Comparison of ENCODE assay signal across 13 cellular contexts in genomic region chr13:79402074-79402635, GRCh38. TPM values are rescaled to one million over a fixed set of nuclear protein-coding genes. Genes with fewer than 3 reads are reported as not detected.
DNase-seq lines count a peak whose midpoint lies in the region; ATAC-seq, FAIRE-seq and TF ChIP-seq lines count a peak whose summit lies in the region.
"Had no signal": no experiment of that assay in that cellular context is flagged by ENCODE, and none has a peak within 500 bp of the region (broad histone marks: within the 10 kb centered on the region; RNA-seq: fewer than 3 reads in every experiment).

No MANE protein-coding gene starts in this region.

- H3K23ac ChIP-seq in trophoblast cell (ENCODE audit: low read length) = no peak overlapping the region

- peaks cover 13% of the 10 kb centered on the region for H3K36me3 Mint-ChIP-seq in endodermal cell (ENCODE audit: low read depth)
- H3K36me3 Mint-ChIP-seq in CD14-positive monocyte = peaks cover 30 to 34% of the 10 kb centered on the region in 2 donors

- H3K9me3 Mint-ChIP-seq in endodermal cell (peaks cover 4% of the 10 kb centered on the region), CD14-positive monocyte (peaks cover 0 to 2% (median 0%) of the 10 kb centered on the region in 7 donors)
- H3K9me3 Mint-ChIP-seq: effector memory CD8-positive, alpha-beta T cell had no signal

- H3K27ac ChIP-seq in OCI-LY1 (ENCODE audit: low read depth, low read length, poor library complexity, severe bottlenecking) (peak overlapping the region; percentile 90), endodermal cell (ENCODE audit: low read depth, low read length) (no peak overlapping the region), trophoblast cell (ENCODE audit: low read depth, low read length) (no peak overlapping the region), coronary artery (no peak overlapping the region)

- no peak for ATAC-seq in GM19328 (IDR thresholded peaks at IDR 0.05; ENCODE audit: unreplicated experiment)
- ATAC-seq: left ventricle myocardium superior had no signal

- no peak overlapping the region for H4K8ac ChIP-seq in trophoblast cell (ENCODE audit: low read depth, low read length)

- no peaks in the 10 kb centered on the region for H4K20me1 ChIP-seq in OCI-LY1 (ENCODE audit: insufficient read depth, low read length)

- no peaks in the 10 kb centered on the region for H3F3A ChIP-seq in OCI-LY1 (ENCODE audit: insufficient read depth, low read length)

- peaks cover 11% of the 10 kb centered on the region for H3K79me1 ChIP-seq in trophoblast cell (ENCODE audit: low read length)

- peak overlapping the region; percentile 46 for H3K4ac ChIP-seq in trophoblast cell (ENCODE audit: low read depth, low read length)

- H3K4me1 Mint-ChIP-seq in endodermal cell (peaks cover 52% of the 10 kb centered on the region), CD14-positive monocyte (peaks cover 33% of the 10 kb centered on the region)

- DNase-seq in endodermal cell (no peak), trophoblast cell (no peak), coronary artery (ENCODE audit: low spot score) (no peak), 8988T (no peak), CD14-positive monocyte (ENCODE audit: low spot score) (no peak)
- DNase-seq: activated T-cell treated with anti-CD3 and anti-CD28 coated beads, Interleukin-2, amount 50 U/mL, for 1 hour; effector memory CD8-positive, alpha-beta T cell; left ventricle myocardium superior; NCI-H446 treated with DMSO at 0.1 percent for 48 hours; sigmoid colon had no signal

- H2BK12ac ChIP-seq in trophoblast cell (ENCODE audit: low read length) = no peak overlapping the region

- H3K14ac ChIP-seq in trophoblast cell (ENCODE audit: low read length) = no peak overlapping the region

- no peaks in the 10 kb centered on the region for H3K9me2 ChIP-seq in OCI-LY1 (ENCODE audit: low read depth, low read length)

- FAIRE-seq in G401.6 (lab: Jason Lieb, UNC) = peak; percentile 86

- H3K27ac Mint-ChIP-seq in endodermal cell = peak overlapping the region; percentile 16
- peak overlapping the region in 3 of 7 donors; percentile 41 to 55 (median 46) for H3K27ac Mint-ChIP-seq in CD14-positive monocyte
- H3K27ac Mint-ChIP-seq: effector memory CD8-positive, alpha-beta T cell had no signal

- H2BK5ac ChIP-seq in trophoblast cell (ENCODE audit: low read depth, low read length, poor library complexity) = no peak overlapping the region

- H2AFZ ChIP-seq in OCI-LY1 (ENCODE audit: low read length) (no peak overlapping the region), trophoblast cell (ENCODE audit: insufficient read depth, low read length, poor library complexity) (no peak overlapping the region)

- H3K4me1 ChIP-seq in OCI-LY1 (ENCODE audit: insufficient read depth, low read length, severe bottlenecking) = peaks cover 48% of the 10 kb centered on the region
- H3K4me1 ChIP-seq in endodermal cell (ENCODE audit: control insufficient read depth, insufficient read depth, low read length) = peaks cover 3% of the 10 kb centered on the region
- H3K4me1 ChIP-seq in trophoblast cell (ENCODE audit: control insufficient read depth in 1 of 2, insufficient read depth in 2 of 2, low read length in 2 of 2) = peaks cover 3 to 4% of the 10 kb centered on the region in 2 experiments

- peaks cover 93% of the 10 kb centered on the region for H3K79me2 ChIP-seq in OCI-LY1 (ENCODE audit: insufficient read depth, low read length)
- H3K79me2 ChIP-seq in trophoblast cell (ENCODE audit: control insufficient read depth, insufficient read depth, low read length, poor library complexity) = peaks cover 10% of the 10 kb centered on the region

- H3K18ac ChIP-seq in trophoblast cell (ENCODE audit: low read length) = no peak overlapping the region

- H3K36me3 ChIP-seq in OCI-LY1 (ENCODE audit: insufficient read depth, low read length) (peaks cover 55% of the 10 kb centered on the region), endodermal cell (ENCODE audit: control insufficient read depth, insufficient read depth, low read length) (peaks cover 20% of the 10 kb centered on the region), trophoblast cell (ENCODE audit: control insufficient read depth in 1 of 2, insufficient read depth in 2 of 2, low read length in 2 of 2) (peaks cover 2% of the 10 kb centered on the region in 2 experiments)

- 71 to 83% methylated on average over 1 of the region's 2 CpGs for WGBS in endodermal cell (ENCODE audit: insufficient coverage in 1 of 2, insufficient read length in 1 of 2), 2 experiments
- no CpG with 5 or more reads among the region's 2 CpGs for WGBS in trophoblast cell (ENCODE audit: extremely low coverage, insufficient coverage, insufficient read length)

- H2BK120ac ChIP-seq in trophoblast cell (ENCODE audit: insufficient read depth, low read length, poor library complexity) = no peak overlapping the region

- no peak overlapping the region for H4K91ac ChIP-seq in trophoblast cell (ENCODE audit: low read depth, low read length)

- intact Hi-C loops in CD14-positive monocyte (cut with micrococcal nuclease) = no loop called here

- H3K27me3 ChIP-seq in OCI-LY1 (ENCODE audit: insufficient read depth, low read length) = no peaks in the 10 kb centered on the region
- no peaks in the 10 kb centered on the region for H3K27me3 ChIP-seq in endodermal cell (ENCODE audit: control insufficient read depth, insufficient read depth, low read length, poor library complexity, severe bottlenecking)
- H3K27me3 ChIP-seq in trophoblast cell (ENCODE audit: insufficient read depth, low read length) = no peaks in the 10 kb centered on the region
- H3K27me3 ChIP-seq: sigmoid colon had no signal

- H3K27me3 Mint-ChIP-seq in endodermal cell (ENCODE audit: insufficient read depth) = no peaks in the 10 kb centered on the region
- H3K27me3 Mint-ChIP-seq in CD14-positive monocyte (ENCODE audit: low read depth in 3 of 3) = no peaks in the 10 kb centered on the region
- H3K27me3 Mint-ChIP-seq: effector memory CD8-positive, alpha-beta T cell had no signal

- H3K4me3 ChIP-seq in OCI-LY1 (ENCODE audit: low read depth, low read length, poor library complexity, severe bottlenecking) (peak overlapping the region; percentile 84), endodermal cell (ENCODE audit: low read length) (peak overlapping the region; percentile 93), trophoblast cell (ENCODE audit: low read depth, low read length) (no peak overlapping the region), coronary artery (no peak overlapping the region)
- H3K4me3 ChIP-seq: sigmoid colon had no signal

- H3K4me2 ChIP-seq in OCI-LY1 (ENCODE audit: low read length) = peak overlapping the region; percentile 79
- no peak overlapping the region for H3K4me2 ChIP-seq in trophoblast cell (ENCODE audit: low read length)

- H3K4me3 Mint-ChIP-seq in endodermal cell (no peak overlapping the region), CD14-positive monocyte (no peak overlapping the region)
- H3K4me3 Mint-ChIP-seq: effector memory CD8-positive, alpha-beta T cell had no signal

- TF ChIP-seq CTCF in OCI-LY1 (IDR thresholded peaks at IDR 0.05; ENCODE audit: low read length) (no peak), endodermal cell (conservative IDR thresholded peaks at IDR 0.05) (no peak), coronary artery (IDR thresholded peaks at IDR 0.05) (no peak), CD14-positive monocyte (IDR thresholded peaks at IDR 0.05) (no peak)

- H4K12ac ChIP-seq in trophoblast cell (ENCODE audit: low read depth, low read length) = no peak overlapping the region

- peak overlapping the region; percentile 74; the same call in 1 of the 2 replicates for H3K9ac ChIP-seq in OCI-LY1 (ENCODE audit: low read length)
- H3K9ac ChIP-seq in endodermal cell (ENCODE audit: extremely low read depth, low read length, poor library complexity, severe bottlenecking) = no peak overlapping the region
- H3K9ac ChIP-seq in trophoblast cell (ENCODE audit: low read length) = no peak overlapping the region

- H3K9me3 ChIP-seq in OCI-LY1 (ENCODE audit: low read length) = no peaks in the 10 kb centered on the region
- H3K9me3 ChIP-seq in endodermal cell (ENCODE audit: control insufficient read depth, low read length) = peaks cover 4% of the 10 kb centered on the region
- H3K9me3 ChIP-seq in trophoblast cell (ENCODE audit: insufficient read depth, low read depth, low read length) = no peaks in the 10 kb centered on the region
- H3K9me3 ChIP-seq: sigmoid colon had no signal

- H2AK5ac ChIP-seq in trophoblast cell (ENCODE audit: low read length) = no peak overlapping the region

RNA-seq across cellular contexts. Expression of gene RBM26, which starts 3.9 kb away (rescaled TPM):
- total RNA-seq in endodermal cell = 10 to 100 TPM; 65.0 to 81.7 TPM
- 61.2 TPM for polyA plus RNA-seq in endodermal cell (2013, experiment 1 of 2)
- polyA plus RNA-seq in endodermal cell (2013, experiment 2 of 2) = 59.5 TPM
- polyA plus RNA-seq in trophoblast cell (2013) = 32.7 and 33.0 TPM in 2 replicates
- 1 to 10 TPM; 3.5 to 5.0 TPM for polyA plus RNA-seq in CD14-positive monocyte

Comparison
In these comparisons a context has a peak if more than half of its experiments do, and no peak if none do; other contexts are left out.
1. H3K4me3 ChIP-seq: peak in OCI-LY1 (single experiment) and endodermal cell (single experiment); none in trophoblast cell (single experiment) and coronary artery (single experiment).